9 cellular contexts compared by ENCODE assay signal in the genomic region with DNA sequence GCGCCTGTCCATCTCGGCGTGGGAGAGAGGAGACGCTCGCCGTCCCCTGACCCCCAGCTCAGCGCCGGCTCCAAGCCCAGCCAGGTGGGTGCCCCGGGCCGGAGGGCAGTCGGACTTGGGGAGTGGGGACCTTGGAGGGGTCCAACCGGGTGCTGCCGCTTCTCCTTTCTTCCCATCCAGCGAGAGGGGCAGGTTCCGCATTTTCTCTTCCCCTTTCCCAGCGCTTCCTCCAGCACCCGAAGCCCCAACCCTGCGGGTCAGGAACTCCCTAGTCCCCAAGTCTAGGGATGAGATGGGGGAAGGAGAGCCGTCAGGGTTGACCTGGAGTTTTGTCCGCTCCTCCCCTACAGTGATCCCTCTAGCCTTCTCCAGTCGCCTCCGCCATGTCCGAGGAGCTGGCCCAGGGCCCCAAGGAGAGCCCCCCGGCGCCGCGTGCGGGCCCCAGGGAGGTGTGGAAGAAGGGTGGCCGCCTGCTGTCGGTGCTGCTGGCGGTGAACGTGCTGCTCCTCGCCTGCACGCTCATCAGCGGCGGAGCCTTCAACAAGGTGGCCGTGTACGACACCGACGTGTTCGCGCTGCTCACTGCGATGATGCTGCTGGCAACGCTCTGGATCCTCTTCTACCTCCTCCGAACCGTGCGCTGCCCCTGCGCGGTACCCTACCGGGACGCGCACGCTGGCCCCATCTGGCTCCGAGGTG. TPM values are rescaled to one million over a fixed set of nuclear protein-coding genes. Genes with fewer than 3 reads are reported as not detected.
DNase-seq lines count a peak whose midpoint lies in the region; ATAC-seq and TF ChIP-seq lines count a peak whose summit lies in the region.
"Had no signal": no experiment of that assay in that cellular context is flagged by ENCODE, and none has a peak within 500 bp of the region (broad histone marks: within the 10 kb centered on the region; RNA-seq: fewer than 3 reads in every experiment).

Gene OTOP2, plus strand, starts transcription at position 24 of the 699 bp plus-strand sequence. Its CDS starts 360 bp downstream, at position 384.

- POLR2A ChIA-PET in HEK293 (lab: Yijun Ruan, JAX) (interaction anchor here (1.0 to 2.5 kb wide), 3 partner anchors 33 to 51 kb away, joined by 3 to 8 read pairs (median 4); partner anchors contain the start of gene FDXR), Panc1 (lab: Charles Lee) (no interaction called here)

- H3K36me3 Mint-ChIP-seq in activated T-helper 1 cell treated with anti-CD3 and anti-CD28 coated beads, Interleukin-12 subunit alpha, Interleukin-12 subunit beta, Interleukin-2, Interleukin-4 antibody, amounts not matched to agents 30 ng/mL and 10 ng/mL and 1 ng/mL, durations not matched to agents 14 hours and 24 hours and 36 hours (ENCODE audit: low read depth): no peaks in the 10 kb centered on the region
- no peaks in the 10 kb centered on the region for H3K36me3 Mint-ChIP-seq in HFFc6 (ENCODE audit: low read depth)

- H3K4me1 ChIP-seq in HEK293 (ENCODE audit: control insufficient read depth, insufficient read depth, low read length) (no peaks in the 10 kb centered on the region), Panc1 (ENCODE audit: control insufficient read depth, insufficient read depth, low read length) (peaks cover 4% of the 10 kb centered on the region; the same call in 1 of the 2 replicates)

- H3K27ac Mint-ChIP-seq in activated T-helper 1 cell treated with anti-CD3 and anti-CD28 coated beads, Interleukin-12 subunit alpha, Interleukin-12 subunit beta, Interleukin-2, Interleukin-4 antibody, amounts not matched to agents 30 ng/mL and 10 ng/mL and 1 ng/mL, durations not matched to agents 14 hours and 24 hours and 36 hours: no peak within 1 kb of the TSS
- H3K27ac Mint-ChIP-seq in HFFc6: no peak within 1 kb of the TSS

- H3K27me3 Mint-ChIP-seq in activated T-helper 1 cell treated with anti-CD3 and anti-CD28 coated beads, Interleukin-12 subunit alpha, Interleukin-12 subunit beta, Interleukin-2, Interleukin-4 antibody, amounts not matched to agents 30 ng/mL and 10 ng/mL and 1 ng/mL, durations not matched to agents 14 hours and 24 hours and 36 hours (ENCODE audit: insufficient read depth): peaks cover 51% of the 10 kb centered on the region
- H3K27me3 Mint-ChIP-seq in HFFc6 (ENCODE audit: insufficient read depth): peaks cover 46% of the 10 kb centered on the region

- CTCF ChIA-PET in HEK293 (lab: Yijun Ruan, JAX): interaction anchor here (0.6 to 6.3 kb wide), 22 partner anchors 9 to 269 kb away, joined by 3 to 69 read pairs (median 3); no protein-coding TSS in a partner anchor
- CTCF ChIA-PET in Panc1 (lab: Charles Lee): interaction anchor here (0.7 to 4.0 kb wide), 10 partner anchors 9 to 63 kb away, joined by 3 to 28 read pairs (median 4); partner anchors contain the start of genes CDR2L and FDXR

- H3K4me1 Mint-ChIP-seq in activated T-helper 1 cell treated with anti-CD3 and anti-CD28 coated beads, Interleukin-12 subunit alpha, Interleukin-12 subunit beta, Interleukin-2, Interleukin-4 antibody, amounts not matched to agents 30 ng/mL and 10 ng/mL and 1 ng/mL, durations not matched to agents 14 hours and 24 hours and 36 hours (ENCODE audit: low read depth): no peaks in the 10 kb centered on the region
- H3K4me1 Mint-ChIP-seq in HFFc6 (ENCODE audit: low read depth): no peaks in the 10 kb centered on the region

- H3K9me3 Mint-ChIP-seq in activated T-helper 1 cell treated with anti-CD3 and anti-CD28 coated beads, Interleukin-12 subunit alpha, Interleukin-12 subunit beta, Interleukin-2, Interleukin-4 antibody, amounts not matched to agents 30 ng/mL and 10 ng/mL and 1 ng/mL, durations not matched to agents 14 hours and 24 hours and 36 hours: no peaks in the 10 kb centered on the region
- no peaks in the 10 kb centered on the region for H3K9me3 Mint-ChIP-seq in HFFc6

- H3K36me3 ChIP-seq in HEK293 (ENCODE audit: control insufficient read depth in 2 of 2, insufficient read depth in 1 of 2, low read length in 2 of 2): peaks cover 0 to 5% of the 10 kb centered on the region in 2 experiments; a peak in 1 of 3 replicates
- H3K36me3 ChIP-seq in Panc1 (ENCODE audit: control insufficient read depth, insufficient read depth, low read length): peaks cover 5% of the 10 kb centered on the region; the same call in 1 of the 2 replicates

- ATAC-seq in Panc1: peak; percentile 12; the same call in 1 of the 2 replicates
- peak; percentile 8 for ATAC-seq in Right ventricle myocardium inferior
- no peak for ATAC-seq in HG02852 (IDR thresholded peaks at IDR 0.05; ENCODE audit: unreplicated experiment)

- DNase-seq in Panc1 (ENCODE audit: low read depth, low spot score): no peak
- no peak for DNase-seq in Right ventricle myocardium inferior (ENCODE audit: missing footprints)
- no peak for DNase-seq in retinal pigment epithelial cell (ENCODE audit: low read depth)
- DNase-seq in activated T-helper 1 cell treated with anti-CD3 and anti-CD28 coated beads, Interleukin-12 subunit alpha, Interleukin-12 subunit beta, Interleukin-2, Interleukin-4 antibody, amounts not matched to agents 30 ng/mL and 10 ng/mL and 1 ng/mL, durations not matched to agents 14 hours and 24 hours and 36 hours (ENCODE audit: low spot score): no peak
- no peak for DNase-seq in HFFc6
- DNase-seq in NCI-H2196 treated with DMSO at 0.1 percent for 48 hours (lab: John Stamatoyannopoulos, UW; ENCODE audit: unreplicated experiment): no peak

- H3K9me3 ChIP-seq in HEK293 (ENCODE audit: control insufficient read depth, insufficient read depth, low read depth, low read length) (no peaks in the 10 kb centered on the region), Panc1 (ENCODE audit: control insufficient read depth, insufficient read depth, low read depth, low read length) (no peaks in the 10 kb centered on the region)

- TF ChIP-seq CTCF in HEK293 (tag by site-specific recombination; IDR thresholded peaks at IDR 0.05): no peak
- no peak for TF ChIP-seq CTCF in Panc1 (IDR thresholded peaks at IDR 0.05)
- TF ChIP-seq CTCF in retinal pigment epithelial cell (conservative IDR thresholded peaks at IDR 0.05; ENCODE audit: low read depth, low read length): no peak
- TF ChIP-seq CTCF in HFFc6 (IDR thresholded peaks at IDR 0.05): no peak

- in situ Hi-C loops in Panc1 (cut with HindIII; ENCODE audit: low pct_unique_long_range_greater_than_20kb, low sequenced_read_pairs): no loop called here

- no TSS peak for BruUV-seq in Panc1 (replicated peaks; lab: Mats Ljungman, UMichigan)

- H3K4me3 ChIP-seq in HEK293 (ENCODE audit: low read depth, low read length) (peak within 1 kb of the TSS; percentile 37), Panc1 (ENCODE audit: low read depth in 2 of 2, low read length in 2 of 2) (peak within 1 kb of the TSS; percentile 27 to 50), retinal pigment epithelial cell (ENCODE audit: low read length) (peak within 1 kb of the TSS; percentile 22)

- peaks cover 18% of the 10 kb centered on the region for H3K27me3 ChIP-seq in Panc1 (ENCODE audit: control insufficient read depth, insufficient read depth, low read length)

- no peak within 1 kb of the TSS for H3K4me3 Mint-ChIP-seq in activated T-helper 1 cell treated with anti-CD3 and anti-CD28 coated beads, Interleukin-12 subunit alpha, Interleukin-12 subunit beta, Interleukin-2, Interleukin-4 antibody, amounts not matched to agents 30 ng/mL and 10 ng/mL and 1 ng/mL, durations not matched to agents 14 hours and 24 hours and 36 hours
- no peak within 1 kb of the TSS for H3K4me3 Mint-ChIP-seq in HFFc6

- intact Hi-C loops in Panc1 (cut with micrococcal nuclease; ENCODE audit: unreplicated experiment) (no loop called here), Right ventricle myocardium inferior (cut with DNase I) (no loop called here)
- intact Hi-C loops in activated T-helper 1 cell treated with anti-CD3 and anti-CD28 coated beads, Interleukin-12 subunit alpha, Interleukin-12 subunit beta, Interleukin-2, Interleukin-4 antibody, amounts not matched to agents 30 ng/mL and 10 ng/mL and 1 ng/mL, durations not matched to agents 14 hours and 24 hours and 36 hours (cut with micrococcal nuclease): no loop called here

- H3K27ac ChIP-seq in HEK293 (ENCODE audit: extremely low read depth, low read depth, low read length) (no peak within 1 kb of the TSS), Panc1 (ENCODE audit: low read length) (no peak within 1 kb of the TSS)

TF ChIP-seq in HEK293, 187 proteins besides CTCF, POLR2A, EP300 and RAD21:
- TF ChIP-seq, protein P1, sequence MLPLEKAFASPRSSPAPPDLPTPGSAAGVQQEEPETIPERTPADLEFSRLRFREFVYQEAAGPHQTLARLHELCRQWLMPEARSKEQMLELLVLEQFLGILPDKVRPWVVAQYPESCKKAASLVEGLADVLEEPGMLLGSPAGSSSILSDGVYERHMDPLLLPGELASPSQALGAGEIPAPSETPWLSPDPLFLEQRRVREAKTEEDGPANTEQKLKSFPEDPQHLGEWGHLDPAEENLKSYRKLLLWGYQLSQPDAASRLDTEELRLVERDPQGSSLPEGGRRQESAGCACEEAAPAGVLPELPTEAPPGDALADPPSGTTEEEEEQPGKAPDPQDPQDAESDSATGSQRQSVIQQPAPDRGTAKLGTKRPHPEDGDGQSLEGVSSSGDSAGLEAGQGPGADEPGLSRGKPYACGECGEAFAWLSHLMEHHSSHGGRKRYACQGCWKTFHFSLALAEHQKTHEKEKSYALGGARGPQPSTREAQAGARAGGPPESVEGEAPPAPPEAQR (tag by site-specific recombination; IDR thresholded peaks at IDR 0.05): no peak
- TF ChIP-seq ZNF549 (tag by site-specific recombination; IDR thresholded peaks at IDR 0.05): no peak
- TF ChIP-seq GLIS2 (tag by site-specific recombination; IDR thresholded peaks at IDR 0.05): no peak

RNA-seq across cellular contexts. Expression of gene OTOP2, which starts in this region (rescaled TPM):
- total RNA-seq in Panc1 (2021; ENCODE audit: unreplicated experiment) (not detected), Right ventricle myocardium inferior (not detected)
- not detected for polyA plus RNA-seq in Panc1 (2012; ENCODE audit: insufficient read length)
- not detected in 2 replicates for total RNA-seq in activated T-helper 1 cell treated with anti-CD3 and anti-CD28 coated beads, Interleukin-12 subunit alpha, Interleukin-12 subunit beta, Interleukin-2, Interleukin-4 antibody, amounts not matched to agents 30 ng/mL and 10 ng/mL and 1 ng/mL, durations not matched to agents 14 hours and 24 hours and 36 hours
- total RNA-seq in HFFc6 (2021; fragmentation: NEBNext Ultra II Directional; extraction: Animal tissue kit (Norgen Biotek cat#: 25700)): not detected
- total RNA-seq: T-helper 1 cell treated with Interleukin-12 subunit alpha and Interleukin-12 subunit beta and Interleukin-4 antibody, amounts not matched to agents 30 ng/mL and 1 ng/mL, for 36 hours had no signal

Comparison
In these comparisons a context has a peak if more than half of its experiments do, and no peak if none do; other contexts are left out.
1. Peak in ATAC-seq and H3K4me3 ChIP-seq in Panc1; RNA of the gene not detected or under 1 TPM.
2. Peak in ATAC-seq in Right ventricle myocardium inferior; RNA of the gene not detected or under 1 TPM.